In the genomic region with DNA sequence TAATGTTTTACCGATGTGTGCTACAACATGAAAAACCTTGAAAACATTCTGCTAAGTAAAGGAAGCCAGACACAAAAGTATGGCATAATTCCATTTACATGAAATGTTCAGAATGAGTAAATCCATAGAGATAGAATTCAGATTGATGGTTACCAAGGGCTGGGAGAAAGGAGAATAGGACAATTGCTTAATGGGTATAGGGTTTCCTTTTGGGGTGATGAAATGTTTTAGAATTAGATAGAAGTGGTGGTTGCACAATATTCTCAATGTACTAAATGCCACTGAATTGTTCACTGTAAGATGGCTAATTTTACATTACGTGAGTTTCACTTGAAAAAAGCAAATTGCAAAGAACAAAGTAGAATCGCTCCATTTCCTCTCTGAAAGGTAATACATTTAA, we compare ENCODE assay signal across 16 cellular contexts. TPM values are rescaled to one million over a fixed set of nuclear protein-coding genes. Genes with fewer than 3 reads are reported as not detected.
A peak's percentile ranks its signal among the peaks of the same experiment; 100 is the strongest.
DNase-seq lines count a peak whose midpoint lies in the region; FAIRE-seq and TF ChIP-seq lines count a peak whose summit lies in the region.
"Had no signal": no experiment of that assay in that cellular context is flagged by ENCODE, and none has a peak within 500 bp of the region (broad histone marks: within the 10 kb centered on the region; RNA-seq: fewer than 3 reads in every experiment).

No MANE protein-coding gene starts in this region.

- H3F3A ChIP-seq in GM23248 (ENCODE audit: insufficient read depth): no peaks in the 10 kb centered on the region

- H3K9ac ChIP-seq in mammary epithelial cell (ENCODE audit: insufficient read depth, low read length) (no peak overlapping the region), adipocyte (ENCODE audit: low read length) (no peak overlapping the region), GM23248 (no peak overlapping the region)
- H3K9ac ChIP-seq: BLaER1 treated with 17β-estradiol and CSF1 and Interleukin-3, amounts not matched to agents 10 nM and 100 nM had no signal

- TF ChIP-seq POLR2A in GM12891 (IDR thresholded peaks at IDR 0.05; ENCODE audit: low read depth, low read length): no peak

- no TSS peak for BruUV-seq in MCF 10A (replicated peaks; lab: Mats Ljungman, UMichigan)
- no TSS peak for BruUV-seq in mammary epithelial cell (replicated peaks; lab: Mats Ljungman, UMichigan)

- DNase-seq in MCF 10A (ENCODE audit: unreplicated experiment) (peak; percentile 85), mammary epithelial cell (no peak), adipocyte (ENCODE audit: low read depth) (peak; percentile 93), fibroblast of peridontal ligament (ENCODE audit: extremely low read depth) (peak; percentile 66), foreskin melanocyte (no peak), GM12891 (ENCODE audit: insufficient read length, low spot score) (no peak), GM23248 (no peak), NCI-H446 treated with DMSO at 0.1 percent for 48 hours (lab: John Stamatoyannopoulos, UW) (no peak)
- DNase-seq: DMS79 treated with DMSO at 0.1 percent for 48 hours, KG1, NCI-H1930, NCI-H69, OCI-M1, RPMI8226 had no signal

- H3K9me2 ChIP-seq in GM23248 (ENCODE audit: insufficient read depth): no peaks in the 10 kb centered on the region

- H3K4me1 Mint-ChIP-seq in MCF 10A (ENCODE audit: insufficient read depth, unreplicated experiment): peaks cover 29% of the 10 kb centered on the region

- H3K4me1 ChIP-seq in mammary epithelial cell (ENCODE audit: insufficient read depth, low read length) (no peaks in the 10 kb centered on the region), adipocyte (ENCODE audit: control insufficient read depth, insufficient read depth, low read length) (peaks cover 12% of the 10 kb centered on the region), GM23248 (ENCODE audit: insufficient read depth) (no peaks in the 10 kb centered on the region)
- H3K4me1 ChIP-seq: BLaER1 treated with 17β-estradiol and CSF1 and Interleukin-3, amounts not matched to agents 10 nM and 100 nM had no signal

- H3K27me3 Mint-ChIP-seq in MCF 10A (ENCODE audit: insufficient read depth, unreplicated experiment): no peaks in the 10 kb centered on the region

- CTCF ChIA-PET in MCF 10A (lab: Yijun Ruan, JAX): no interaction called here
- CTCF ChIA-PET in mammary epithelial cell (lab: Charles Lee; ENCODE audit: low non-redundant PET): no interaction called here

- no peaks in the 10 kb centered on the region for H3K9me3 Mint-ChIP-seq in MCF 10A (ENCODE audit: unreplicated experiment)

- H3K4me3 Mint-ChIP-seq in MCF 10A (ENCODE audit: unreplicated experiment): no peak overlapping the region

- no peak for TF ChIP-seq CTCF in MCF 10A (IDR thresholded peaks at IDR 0.05; ENCODE audit: unreplicated experiment)
- no peak for TF ChIP-seq CTCF in mammary epithelial cell (conservative IDR thresholded peaks at IDR 0.05 in 1 of 2, IDR thresholded peaks at IDR 0.05 in 1 of 2; ENCODE audit: extremely low read depth in 1 of 2, insufficient read depth in 1 of 2, low read depth in 1 of 2, low read length in 2 of 2)

- H3K36me3 ChIP-seq in mammary epithelial cell (ENCODE audit: insufficient read depth, low read length): no peaks in the 10 kb centered on the region
- no peaks in the 10 kb centered on the region for H3K36me3 ChIP-seq in adipocyte (ENCODE audit: control insufficient read depth, insufficient read depth, low read length, severe bottlenecking)
- no peaks in the 10 kb centered on the region for H3K36me3 ChIP-seq in GM23248 (ENCODE audit: low read depth)
- H3K36me3 ChIP-seq: BLaER1 treated with 17β-estradiol and CSF1 and Interleukin-3, amounts not matched to agents 10 nM and 100 nM had no signal

- FAIRE-seq in GM12891 (lab: Jason Lieb, UNC): no peak

- intact Hi-C loops in MCF 10A (cut with micrococcal nuclease): no loop called here
- intact Hi-C loops in mammary epithelial cell (cut with micrococcal nuclease): no loop called here

- in situ Hi-C loops in mammary epithelial cell (cut with MboI; ENCODE audit: low sequenced_read_pairs in 2 of 2): no loop called here
- in situ Hi-C loops in GM23248 (cut with MboI): no loop called here

- H3K9me3 ChIP-seq in mammary epithelial cell (replicated peaks; ENCODE audit: insufficient read depth, low read length) (no peaks in the 10 kb centered on the region), adipocyte (ENCODE audit: control insufficient read depth, low read length) (no peaks in the 10 kb centered on the region), GM23248 (ENCODE audit: low read depth) (no peaks in the 10 kb centered on the region)
- H3K9me3 ChIP-seq: BLaER1 treated with 17β-estradiol and CSF1 and Interleukin-3, amounts not matched to agents 10 nM and 100 nM had no signal

- H4K20me1 ChIP-seq in mammary epithelial cell (ENCODE audit: insufficient read depth, low read length): no peaks in the 10 kb centered on the region
- no peaks in the 10 kb centered on the region for H4K20me1 ChIP-seq in GM23248 (ENCODE audit: insufficient read depth)
- H4K20me1 ChIP-seq: BLaER1 treated with 17β-estradiol and CSF1 and Interleukin-3, amounts not matched to agents 10 nM and 100 nM had no signal

- H3K79me2 ChIP-seq in mammary epithelial cell (ENCODE audit: insufficient read depth, low read length) (no peaks in the 10 kb centered on the region), GM23248 (ENCODE audit: insufficient read depth) (no peaks in the 10 kb centered on the region)

- H3K36me3 Mint-ChIP-seq in MCF 10A (ENCODE audit: insufficient read depth, unreplicated experiment): no peaks in the 10 kb centered on the region

- H2AFZ ChIP-seq in mammary epithelial cell (ENCODE audit: low read depth, low read length) (no peak overlapping the region), GM23248 (no peak overlapping the region)

- H3K27ac Mint-ChIP-seq in MCF 10A (ENCODE audit: low read depth, unreplicated experiment): peak overlapping the region; percentile 47

- no peak overlapping the region for H3K4me2 ChIP-seq in mammary epithelial cell (ENCODE audit: insufficient read depth, low read depth, low read length)
- no peak overlapping the region for H3K4me2 ChIP-seq in GM23248 (ENCODE audit: unreplicated experiment)
- H3K4me2 ChIP-seq: BLaER1 treated with 17β-estradiol and CSF1 and Interleukin-3, amounts not matched to agents 10 nM and 100 nM had no signal

- dilution Hi-C loops in mammary epithelial cell (cut with HindIII; ENCODE audit: low sequenced_read_pairs): no loop called here

- POLR2A ChIA-PET in MCF 10A (lab: Yijun Ruan, JAX): interaction anchor here (1.3 kb wide), 1 partner anchor 41 kb away, joined by 8 read pairs; no protein-coding TSS in a partner anchor

- H3K27ac ChIP-seq in mammary epithelial cell (ENCODE audit: insufficient read depth, low read depth, low read length) (no peak overlapping the region), GM23248 (no peak overlapping the region)
- H3K27ac ChIP-seq: BLaER1 treated with 17β-estradiol and CSF1 and Interleukin-3, amounts not matched to agents 10 nM and 100 nM had no signal

- H3K4me3 ChIP-seq in mammary epithelial cell (replicated peaks in 1 of 3; ENCODE audit: insufficient read depth in 1 of 3, low read depth in 2 of 3, low read length in 3 of 3) (no peak overlapping the region), adipocyte (ENCODE audit: low read length) (no peak overlapping the region), GM23248 (no peak overlapping the region)
- H3K4me3 ChIP-seq: BLaER1 treated with 17β-estradiol and CSF1 and Interleukin-3, amounts not matched to agents 10 nM and 100 nM had no signal

- 94% methylated on average over 3 of the region's 3 CpGs for WGBS in mammary epithelial cell (ENCODE audit: low coverage, missing lambda C conversion rate)
- WGBS in GM23248 (ENCODE audit: low coverage in 1 of 2, low lambda C conversion rate in 2 of 2, missing lambda C conversion rate in 2 of 2), 2 experiments: 95% methylated on average over 3 of the region's 3 CpGs

- H3K27me3 ChIP-seq in mammary epithelial cell (ENCODE audit: insufficient read depth, low read length): no peaks in the 10 kb centered on the region
- no peaks in the 10 kb centered on the region for H3K27me3 ChIP-seq in adipocyte (replicated peaks; ENCODE audit: control insufficient read depth, insufficient read depth, low read length)
- no peaks in the 10 kb centered on the region for H3K27me3 ChIP-seq in GM23248 (replicated peaks; ENCODE audit: insufficient read depth)
- H3K27me3 ChIP-seq: BLaER1 treated with 17β-estradiol and CSF1 and Interleukin-3, amounts not matched to agents 10 nM and 100 nM had no signal

TF ChIP-seq in GM12891, 5 proteins besides CTCF, POLR2A, EP300 and RAD21:
- TF ChIP-seq PAX5 (IDR thresholded peaks at IDR 0.05; ENCODE audit: insufficient read depth, low read length, severe bottlenecking): no peak
- no peak for TF ChIP-seq POU2F2 (IDR thresholded peaks at IDR 0.05; ENCODE audit: low read depth, low read length)
- TF ChIP-seq SPI1 (IDR thresholded peaks at IDR 0.05; ENCODE audit: low read depth, low read length): no peak
- no peak for TF ChIP-seq TAF1 (IDR thresholded peaks at IDR 0.05; ENCODE audit: low read depth, low read length)
- no peak for TF ChIP-seq POLR2AphosphoS5 (IDR thresholded peaks at IDR 0.05; ENCODE audit: low read depth, low read length)

RNA-seq across cellular contexts. Expression of gene GAS1, which starts 43.0 kb away (rescaled TPM):
- total RNA-seq in MCF 10A (2022) (11.0 and 11.4 TPM in 2 replicates), mammary epithelial cell (10 to 100 TPM in 1 of 2 donors, 1 to 10 TPM in 1; 2.8 to 15.7 TPM)
- polyA plus RNA-seq in mammary epithelial cell (1.4 TPM), GM23248 (2016; fragmentation: Nextera tagmentation; extraction: Ambion mirVana) (8.1 and 10.7 TPM in 2 replicates)
- 1.7 TPM for polyA minus RNA-seq in mammary epithelial cell
- not detected for polyA plus RNA-seq in GM12891 (2012; ENCODE audit: low read depth, missing spikeins)
- 29.7 and 36.0 TPM in 2 replicates for total RNA-seq in GM23248 (2014; rRNA removed; shearing (Covaris generic))
- total RNA-seq: G401 had no signal

Comparison
In these comparisons a context has a peak if more than half of its experiments do, and no peak if none do; other contexts are left out.
1. DNase-seq: peak in MCF 10A (single experiment), adipocyte (single experiment) and fibroblast of peridontal ligament (single experiment); none in mammary epithelial cell (single experiment), foreskin melanocyte (single experiment), GM12891 (single experiment), GM23248 (single experiment) and NCI-H446 treated with DMSO at 0.1 percent for 48 hours (single experiment).